Comparison of ENCODE assay signal across 8 cellular contexts in genomic region chr10:48656241-48656921, GRCh38. TPM values are rescaled to one million over a fixed set of nuclear protein-coding genes. Genes with fewer than 3 reads are reported as not detected.
DNase-seq lines count a peak whose midpoint lies in the region; ATAC-seq and TF ChIP-seq lines count a peak whose summit lies in the region.

No MANE protein-coding gene starts in this region.

- no peaks in the 10 kb centered on the region for H4K20me1 ChIP-seq in OCI-LY1 (ENCODE audit: insufficient read depth, low read length)

- no peaks in the 10 kb centered on the region for H3K9me3 ChIP-seq in OCI-LY1 (ENCODE audit: low read length)
- no peaks in the 10 kb centered on the region for H3K9me3 ChIP-seq in esophagus (ENCODE audit: control insufficient read depth in 2 of 2, insufficient read depth in 1 of 2, low read depth in 1 of 2, low read length in 1 of 2)
- H3K9me3 ChIP-seq in mucosa of stomach (ENCODE audit: control insufficient read depth, low read length) = no peaks in the 10 kb centered on the region

- H3K36me3 ChIP-seq in OCI-LY1 (ENCODE audit: insufficient read depth, low read length) = no peaks in the 10 kb centered on the region
- H3K36me3 ChIP-seq in esophagus (ENCODE audit: control insufficient read depth in 2 of 2, insufficient read depth in 2 of 2, low read length in 1 of 2) = no peaks in the 10 kb centered on the region
- H3K36me3 ChIP-seq in mucosa of stomach (ENCODE audit: control insufficient read depth, insufficient read depth, low read length) = no peaks in the 10 kb centered on the region

- peaks cover 26% of the 10 kb centered on the region for H3K4me1 ChIP-seq in OCI-LY1 (ENCODE audit: insufficient read depth, low read length, severe bottlenecking)
- H3K4me1 ChIP-seq in esophagus (ENCODE audit: control insufficient read depth in 2 of 2, insufficient read depth in 2 of 2, low read length in 1 of 2) = peaks cover 6 to 7% of the 10 kb centered on the region in 2 donors
- H3K4me1 ChIP-seq in mucosa of stomach (ENCODE audit: control insufficient read depth, insufficient read depth, low read length) = peaks cover 15% of the 10 kb centered on the region

- H3K4me2 ChIP-seq in OCI-LY1 (ENCODE audit: low read length) = peak overlapping the region; percentile 91

- peak; percentile 91 for TF ChIP-seq CTCF in OCI-LY1 (IDR thresholded peaks at IDR 0.05; ENCODE audit: low read length)

- DNase-seq in COLO829 (ENCODE audit: low spot score) (peak; percentile 28), HK-2 (ENCODE audit: unreplicated experiment) (peak; percentile 99), activated T-cell treated with anti-CD3 and anti-CD28 coated beads for 48 hours (ENCODE audit: low read depth) (peak; percentile 91)
- peak; percentile 85 for DNase-seq in stimulated activated CD8-positive, alpha-beta memory T cell treated with anti-CD3 and anti-CD28 coated beads, Interleukin-4, amount 100 ng/mL, for 24 hours (ENCODE audit: low read depth)

- no peaks in the 10 kb centered on the region for H3F3A ChIP-seq in OCI-LY1 (ENCODE audit: insufficient read depth, low read length)

- H3K27me3 ChIP-seq in OCI-LY1 (ENCODE audit: insufficient read depth, low read length) (no peaks in the 10 kb centered on the region), esophagus (ENCODE audit: control insufficient read depth in 1 of 2, insufficient read depth in 2 of 2, low read length in 2 of 2) (no peaks in the 10 kb centered on the region), mucosa of stomach (ENCODE audit: control insufficient read depth, insufficient read depth, low read length) (peaks cover 11% of the 10 kb centered on the region)

- H3K27ac ChIP-seq in OCI-LY1 (ENCODE audit: low read depth, low read length, poor library complexity, severe bottlenecking) (no peak overlapping the region), esophagus (ENCODE audit: low read depth in 2 of 2, low read length in 1 of 2) (no peak overlapping the region)

- peak overlapping the region; percentile 91 for H2AFZ ChIP-seq in OCI-LY1 (ENCODE audit: low read length)

- H3K9me2 ChIP-seq in OCI-LY1 (ENCODE audit: low read depth, low read length) = no peaks in the 10 kb centered on the region

- no peaks in the 10 kb centered on the region for H3K79me2 ChIP-seq in OCI-LY1 (ENCODE audit: insufficient read depth, low read length)

- ATAC-seq in GM19463 (IDR thresholded peaks at IDR 0.05; ENCODE audit: unreplicated experiment) = peak; percentile 86

- H3K4me3 ChIP-seq in OCI-LY1 (ENCODE audit: low read depth, low read length, poor library complexity, severe bottlenecking) = peak overlapping the region; percentile 65
- H3K4me3 ChIP-seq in esophagus (ENCODE audit: low read depth in 1 of 2, low read length in 2 of 2) = peak overlapping the region; percentile 22 to 40
- H3K4me3 ChIP-seq in mucosa of stomach (ENCODE audit: low read length) = no peak overlapping the region

- 1% methylated on average over 29 to 46 of the region's 46 CpGs for WGBS in esophagus, 2 donors

- peak overlapping the region; percentile 71 for H3K9ac ChIP-seq in OCI-LY1 (ENCODE audit: low read length)
- peak overlapping the region; percentile 38 for H3K9ac ChIP-seq in mucosa of stomach (ENCODE audit: low read length)

RNA-seq across cellular contexts. Expression of gene WDFY4, which starts 28.3 kb away (rescaled TPM):
- under 1 TPM; 0.43 to 0.79 TPM for polyA plus RNA-seq in esophagus

RNA-seq across cellular contexts. Expression of gene ARHGAP22, which starts 51.5 kb away (rescaled TPM):
- 1 to 10 TPM; 1.2 to 1.6 TPM for polyA plus RNA-seq in esophagus

Comparison
In these comparisons a context has a peak if more than half of its experiments do, and no peak if none do; other contexts are left out.
1. DNase-seq: peak in every context shown above with its lines; median percentile 99 in HK-2; 91 in activated T-cell treated with anti-CD3 and anti-CD28 coated beads for 48 hours; 85 in stimulated activated CD8-positive, alpha-beta memory T cell treated with anti-CD3 and anti-CD28 coated beads, Interleukin-4, amount 100 ng/mL, for 24 hours; 28 in COLO829.